In the genomic region with DNA sequence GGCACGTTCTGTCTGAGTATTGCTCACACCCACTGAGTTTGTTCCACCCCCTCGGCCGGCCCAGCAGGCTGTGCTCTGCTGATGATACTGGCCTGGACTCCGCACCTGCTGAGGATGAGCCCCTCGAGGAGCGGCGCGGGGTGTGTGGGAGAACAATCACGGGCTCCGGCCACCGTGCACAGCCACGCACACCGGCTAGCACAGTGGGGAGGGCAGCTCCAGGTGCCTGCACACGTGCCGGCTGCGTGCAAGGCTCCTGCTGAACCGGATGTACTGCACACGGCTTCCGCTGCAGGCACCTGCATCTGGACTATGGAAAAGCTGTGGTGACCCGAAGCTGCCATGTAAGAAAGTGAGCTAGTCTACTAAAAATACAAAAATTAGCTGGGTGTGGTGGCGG, we compare ENCODE assay signal across 19 cellular contexts.
"Had no signal": no experiment of that assay in that cellular context is flagged by ENCODE, and none has a peak within 500 bp of the region (broad histone marks: within the 10 kb centered on the region; RNA-seq: fewer than 3 reads in every experiment).

No MANE protein-coding gene starts in this region.

- H3K4me1 Mint-ChIP-seq: activated CD4-positive, alpha-beta memory T cell treated with anti-CD3 and anti-CD28 coated beads, Interleukin-2, amount 10 ng/mL, durations not matched to agents 7 days and 5 days; activated naive CD8-positive, alpha-beta T cell treated with anti-CD3 and anti-CD28 coated beads, Interleukin-2, amount 10 ng/mL, durations not matched to agents 7 days and 5 days; brain; central memory CD8-positive, alpha-beta T cell; stimulated activated naive CD8-positive, alpha-beta T cell treated with anti-CD3 and anti-CD28 coated beads, Interleukin-15, amount 100 ng/mL, for 72 hours had no signal

- H3K27ac Mint-ChIP-seq: activated CD4-positive, alpha-beta memory T cell treated with anti-CD3 and anti-CD28 coated beads, Interleukin-2, amount 10 ng/mL, durations not matched to agents 7 days and 5 days; activated naive CD8-positive, alpha-beta T cell treated with anti-CD3 and anti-CD28 coated beads, Interleukin-2, amount 10 ng/mL, durations not matched to agents 7 days and 5 days; brain; stimulated activated naive CD8-positive, alpha-beta T cell treated with anti-CD3 and anti-CD28 coated beads, Interleukin-15, amount 100 ng/mL, for 72 hours had no signal

- ATAC-seq: left cardiac atrium; sciatic nerve; stimulated activated naive CD8-positive, alpha-beta T cell treated with anti-CD3 and anti-CD28 coated beads, Interleukin-15, amount 100 ng/mL, for 72 hours had no signal

- H3K27me3 Mint-ChIP-seq: activated CD4-positive, alpha-beta memory T cell treated with anti-CD3 and anti-CD28 coated beads, Interleukin-2, amount 10 ng/mL, durations not matched to agents 7 days and 5 days; activated naive CD8-positive, alpha-beta T cell treated with anti-CD3 and anti-CD28 coated beads, Interleukin-2, amount 10 ng/mL, durations not matched to agents 7 days and 5 days; brain; central memory CD8-positive, alpha-beta T cell; stimulated activated naive CD8-positive, alpha-beta T cell treated with anti-CD3 and anti-CD28 coated beads, Interleukin-15, amount 100 ng/mL, for 72 hours had no signal

- DNase-seq: activated CD4-positive, alpha-beta memory T cell treated with anti-CD3 and anti-CD28 coated beads, Interleukin-2, amount 10 ng/mL, durations not matched to agents 7 days and 5 days; activated CD4-positive, alpha-beta T cell treated with anti-CD3 and anti-CD28 coated beads for 4 hours; activated naive CD4-positive, alpha-beta T cell; activated naive CD8-positive, alpha-beta T cell treated with anti-CD3 and anti-CD28 coated beads, Interleukin-2, amount 10 ng/mL, durations not matched to agents 7 days and 5 days; activated T-cell treated with anti-CD3 and anti-CD28 coated beads, Interleukin-2, amount 50 U/mL, for 48 hours; cortex of kidney; effector CD8-positive, alpha-beta T cell; esophagus squamous epithelium; head of caudate nucleus; left cardiac atrium; midbrain; stimulated activated naive CD8-positive, alpha-beta T cell treated with anti-CD3 and anti-CD28 coated beads, Interleukin-15, amount 100 ng/mL, for 72 hours; WERI-Rb-1 had no signal

- H3K36me3 Mint-ChIP-seq: activated naive CD8-positive, alpha-beta T cell treated with anti-CD3 and anti-CD28 coated beads, Interleukin-2, amount 10 ng/mL, durations not matched to agents 7 days and 5 days; brain had no signal

- H3K4me3 Mint-ChIP-seq: activated CD4-positive, alpha-beta memory T cell treated with anti-CD3 and anti-CD28 coated beads, Interleukin-2, amount 10 ng/mL, durations not matched to agents 7 days and 5 days; activated naive CD8-positive, alpha-beta T cell treated with anti-CD3 and anti-CD28 coated beads, Interleukin-2, amount 10 ng/mL, durations not matched to agents 7 days and 5 days; brain; central memory CD8-positive, alpha-beta T cell; stimulated activated naive CD8-positive, alpha-beta T cell treated with anti-CD3 and anti-CD28 coated beads, Interleukin-15, amount 100 ng/mL, for 72 hours had no signal

- H3K9me3 ChIP-seq: upper lobe of left lung had no signal

- H3K4me3 ChIP-seq: esophagus squamous epithelium, lung, upper lobe of left lung had no signal

- H3K36me3 ChIP-seq: esophagus squamous epithelium, upper lobe of left lung, WERI-Rb-1 had no signal

- FAIRE-seq: endothelial cell of umbilical vein had no signal

- H3K27ac ChIP-seq: esophagus squamous epithelium, upper lobe of left lung, WERI-Rb-1 had no signal

- H3K27me3 ChIP-seq: esophagus squamous epithelium, upper lobe of left lung had no signal

- H3K4me1 ChIP-seq: esophagus squamous epithelium, upper lobe of left lung had no signal
